ENCODE assay signal across 9 cellular contexts in the genomic region with DNA sequence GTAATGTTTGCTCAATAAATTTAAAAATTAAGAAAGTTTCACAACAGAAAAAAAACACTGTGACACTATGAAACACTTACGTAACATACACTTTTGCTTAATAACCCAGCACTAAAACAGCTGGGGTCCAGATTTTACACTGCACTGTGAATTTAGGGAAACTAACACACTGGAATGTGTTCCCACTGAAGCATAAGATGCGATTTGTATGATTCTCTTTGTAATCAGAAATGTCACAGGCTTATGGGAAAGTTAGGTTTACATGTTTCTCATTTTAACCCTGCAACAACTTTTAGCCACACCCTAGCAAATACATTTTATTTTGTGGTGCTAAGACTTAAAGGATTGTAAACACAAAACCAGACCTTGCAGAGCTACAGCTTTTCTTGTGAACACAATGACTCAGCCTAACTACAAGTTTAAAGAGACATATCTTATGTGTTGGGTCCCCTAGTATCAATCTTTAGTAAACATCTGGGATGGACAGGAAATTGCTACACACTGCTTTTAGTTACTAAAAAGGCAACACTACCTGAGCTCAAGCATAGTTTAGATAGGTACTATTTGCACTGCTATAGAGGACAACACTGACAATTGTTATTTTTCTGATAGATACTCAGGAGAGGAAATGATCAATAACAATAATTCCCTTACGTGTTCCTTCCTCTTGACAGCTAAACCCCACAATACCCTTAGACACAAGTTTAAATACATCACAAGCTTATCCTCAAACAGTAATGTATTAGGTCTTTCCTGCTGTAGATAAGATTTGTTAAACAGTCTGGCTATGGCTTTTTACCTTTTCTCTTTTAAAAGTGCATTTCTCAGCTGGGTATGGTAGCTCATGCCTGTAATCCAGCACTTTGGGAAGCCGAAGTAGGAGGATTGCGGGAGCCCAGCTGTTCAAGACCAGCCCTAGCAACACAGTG. TPM values are rescaled to one million over a fixed set of nuclear protein-coding genes. Genes with fewer than 3 reads are reported as not detected.
DNase-seq lines count a peak whose midpoint lies in the region; ATAC-seq and TF ChIP-seq lines count a peak whose summit lies in the region.
"Had no signal": no experiment of that assay in that cellular context is flagged by ENCODE, and none has a peak within 500 bp of the region (broad histone marks: within the 10 kb centered on the region; RNA-seq: fewer than 3 reads in every experiment).

No MANE protein-coding gene starts in this region.

- H3K27ac ChIP-seq in breast epithelium (peak overlapping the region; percentile 75 to 76), mesodermal cell (ENCODE audit: low read depth, low read length, severe bottlenecking) (peak overlapping the region; percentile 85)

- H3K4me1 ChIP-seq in breast epithelium, result no peaks in the 10 kb centered on the region
- H3K4me1 ChIP-seq in mesodermal cell (ENCODE audit: control insufficient read depth, insufficient read depth, low read length, poor library complexity, severe bottlenecking), result peaks cover 32% of the 10 kb centered on the region

- WGBS in mesodermal cell (ENCODE audit: insufficient coverage in 2 of 2), 2 experiments, result 83 to 94% methylated on average over 1 to 3 of the region's 5 CpGs

- TF ChIP-seq POLR2A in breast epithelium (IDR thresholded peaks at IDR 0.05), result no peak

- H3K27me3 ChIP-seq in breast epithelium, result no peaks in the 10 kb centered on the region

- H3K36me3 ChIP-seq in breast epithelium, result no peaks in the 10 kb centered on the region
- H3K36me3 ChIP-seq in mesodermal cell (ENCODE audit: control insufficient read depth, insufficient read depth, low read length), result no peaks in the 10 kb centered on the region

- TF ChIP-seq CTCF in AG09309 (IDR thresholded peaks at IDR 0.05; ENCODE audit: control insufficient read depth, insufficient read depth, low read depth, low read length, missing control alignments), result no peak
- no peak for TF ChIP-seq CTCF in breast epithelium (IDR thresholded peaks at IDR 0.05)

- DNase-seq in AG09309 (ENCODE audit: low read depth) (peak; percentile 70), HT-29 (ENCODE audit: low spot score) (peak; percentile 77), breast epithelium (ENCODE audit: low spot score in 2 of 2) (no peak), ACHN (no peak), nucleus accumbens (lab: John Stamatoyannopoulos, UW) (no peak)
- DNase-seq in stimulated activated CD4-positive, alpha-beta T cell treated with anti-CD3 and anti-CD28 coated beads, Interleukin-4, amount 100 ng/mL, for 4 hours, result no peak
- DNase-seq: NCI-H1930 had no signal

- no peaks in the 10 kb centered on the region for H3K9me3 ChIP-seq in breast epithelium
- H3K9me3 ChIP-seq in mesodermal cell (ENCODE audit: control insufficient read depth, low read length), result no peaks in the 10 kb centered on the region

- H3K4me3 ChIP-seq in AG09309 (ENCODE audit: control insufficient read depth, low read depth, low read length), result no peak overlapping the region
- no peak overlapping the region for H3K4me3 ChIP-seq in breast epithelium
- no peak overlapping the region for H3K4me3 ChIP-seq in mesodermal cell (ENCODE audit: extremely low read depth, insufficient read depth, low read length, poor library complexity, severe bottlenecking)

- no peak for ATAC-seq in GM18867 (IDR thresholded peaks at IDR 0.05; ENCODE audit: unreplicated experiment)

- intact Hi-C loops in breast epithelium (cut with DNase I; ENCODE audit: low total_unique reads), result no loop called here

- in situ Hi-C loops in ACHN (cut with HindIII; ENCODE audit: low pct_ligation_motif_present, low pct_unique_long_range_greater_than_20kb, low sequenced_read_pairs), result no loop called here

RNA-seq across cellular contexts. Expression of gene PLD1, which starts 3.8 kb away (rescaled TPM):
- 17.3 and 17.9 TPM in 2 replicates for total RNA-seq in HT-29 (2014; rRNA removed; shearing (Covaris generic))
- 10 to 100 TPM; 21.1 to 36.9 (median 24.9) TPM for total RNA-seq in breast epithelium
- 15.1 TPM for polyA plus RNA-seq in mesodermal cell (2013, experiment 1 of 2)
- polyA plus RNA-seq in mesodermal cell (2013, experiment 2 of 2), result 20.3 TPM

RNA-seq across cellular contexts. Expression of gene TMEM212, which starts 36.7 kb away (rescaled TPM):
- 0.05 TPM in 1 of 2 replicates, not detected in the other for total RNA-seq in HT-29 (2014; rRNA removed; shearing (Covaris generic))
- total RNA-seq in breast epithelium, result 1 to 10 TPM in 1 of 3 donors, not detected in 2; 1.3 TPM
- polyA plus RNA-seq in mesodermal cell (2013, experiment 1 of 2), result not detected
- polyA plus RNA-seq in mesodermal cell (2013, experiment 2 of 2), result not detected

Comparison
In these comparisons a context has a peak if more than half of its experiments do, and no peak if none do; other contexts are left out.
1. DNase-seq: peak in AG09309 (single experiment) and HT-29 (single experiment); none in breast epithelium (0 of 2), stimulated activated CD4-positive, alpha-beta T cell treated with anti-CD3 and anti-CD28 coated beads, Interleukin-4, amount 100 ng/mL, for 4 hours (0 of 2), ACHN (single experiment) and nucleus accumbens (0 of 56).